In genomic region chr3:101310580-101311375, GRCh38 we compare ENCODE assay signal across 1 cellular context.
TF ChIP-seq lines count a peak whose summit lies in the region.

No MANE protein-coding gene starts in this region.

TF ChIP-seq in WTC11, 78 proteins besides CTCF, POLR2A, EP300 and RAD21 (continued from another document):
- TF ChIP-seq ATF2 (CRISPR knock-in tag; IDR thresholded peaks at IDR 0.05; ENCODE audit: borderline replicate concordance, low read depth): no peak
- TF ChIP-seq SMAD3 (CRISPR knock-in tag; IDR thresholded peaks at IDR 0.05; ENCODE audit: borderline replicate concordance): no peak
- no peak for TF ChIP-seq ZNF232 (CRISPR knock-in tag; IDR thresholded peaks at IDR 0.05)
- TF ChIP-seq PRRX2 (CRISPR knock-in tag; IDR thresholded peaks at IDR 0.05): no peak
- TF ChIP-seq FOXP1 (CRISPR knock-in tag; IDR thresholded peaks at IDR 0.05; ENCODE audit: borderline replicate concordance): no peak
- TF ChIP-seq ZBTB21 (CRISPR knock-in tag; IDR thresholded peaks at IDR 0.05; ENCODE audit: borderline replicate concordance): no peak
- TF ChIP-seq FOXJ3 (CRISPR knock-in tag; IDR thresholded peaks at IDR 0.05; ENCODE audit: borderline replicate concordance): no peak
- no peak for TF ChIP-seq E2F1 (CRISPR knock-in tag; IDR thresholded peaks at IDR 0.05)
- no peak for TF ChIP-seq JUN (CRISPR knock-in tag; IDR thresholded peaks at IDR 0.05)
- no peak for TF ChIP-seq HMGXB4 (CRISPR knock-in tag; IDR thresholded peaks at IDR 0.05)
TF ChIP-seq in WTC11: peak in this region for 0.
